ENCODE assay signal across 1 cellular context in genomic region chr5:122921826-122922225, GRCh38.
TF ChIP-seq lines count a peak whose summit lies in the region.

No MANE protein-coding gene starts in this region.

TF ChIP-seq in WTC11, 78 proteins besides CTCF, POLR2A, EP300 and RAD21 (continued from another document):
- TF ChIP-seq MXD4 (CRISPR knock-in tag; IDR thresholded peaks at IDR 0.05; ENCODE audit: borderline replicate concordance) (no peak), IRF2 (CRISPR knock-in tag; IDR thresholded peaks at IDR 0.05; ENCODE audit: borderline replicate concordance, low read depth) (no peak), NFE2L1 (CRISPR knock-in tag; IDR thresholded peaks at IDR 0.05) (no peak)
